ENCODE assay signal across 10 cellular contexts in genomic region chr19:15292847-15293582, GRCh38. TPM values are rescaled to one million over a fixed set of nuclear protein-coding genes. Genes with fewer than 3 reads are reported as not detected.
DNase-seq lines count a peak whose midpoint lies in the region; ATAC-seq and TF ChIP-seq lines count a peak whose summit lies in the region.
"Had no signal": no experiment of that assay in that cellular context is flagged by ENCODE, and none has a peak within 500 bp of the region (broad histone marks: within the 10 kb centered on the region; RNA-seq: fewer than 3 reads in every experiment).

No MANE protein-coding gene starts in this region.

- in situ Hi-C loops in G401 (cut with HindIII; ENCODE audit: low sequenced_read_pairs): loop anchor here (5.0 kb wide), 1 partner anchor 46 kb away; no protein-coding TSS in a partner anchor
- in situ Hi-C loops in ACHN (cut with HindIII; ENCODE audit: low pct_ligation_motif_present, low pct_unique_long_range_greater_than_20kb, low sequenced_read_pairs): no loop called here

- H3K4me3 ChIP-seq in RWPE2 (ENCODE audit: severe bottlenecking) (no peak overlapping the region), subcutaneous abdominal adipose tissue (ENCODE audit: low read depth in 1 of 5, low read length in 5 of 5) (peak overlapping the region in 2 of 5 donors; percentile 24)

- H3K36me3 ChIP-seq in RWPE2 (ENCODE audit: low read depth) (peaks cover 31% of the 10 kb centered on the region), subcutaneous abdominal adipose tissue (ENCODE audit: control insufficient read depth in 5 of 5, insufficient read depth in 5 of 5, low read length in 5 of 5) (peaks cover 0 to 4% (median 4%) of the 10 kb centered on the region in 5 donors)

- H3K9me3 Mint-ChIP-seq in activated CD4-positive, alpha-beta T cell treated with anti-CD3 and anti-CD28 coated beads, Interleukin-2, amount 10 ng/mL, durations not matched to agents 24 days and 14 days: no peaks in the 10 kb centered on the region
- no peaks in the 10 kb centered on the region for H3K9me3 Mint-ChIP-seq in type B pancreatic cell

- H3K27me3 ChIP-seq in RWPE2 (ENCODE audit: insufficient read depth, poor library complexity, severe bottlenecking): no peaks in the 10 kb centered on the region
- no peaks in the 10 kb centered on the region for H3K27me3 ChIP-seq in subcutaneous abdominal adipose tissue (ENCODE audit: control insufficient read depth in 5 of 5, insufficient read depth in 4 of 5, low read length in 5 of 5)

- ATAC-seq in RWPE2 (ENCODE audit: low read depth): no peak
- ATAC-seq in Right ventricle myocardium superior (ENCODE audit: poor library complexity): peak; percentile 64

- H3K4me3 Mint-ChIP-seq in activated CD4-positive, alpha-beta T cell treated with anti-CD3 and anti-CD28 coated beads, Interleukin-2, amount 10 ng/mL, durations not matched to agents 24 days and 14 days: peak overlapping the region; percentile 73
- H3K4me3 Mint-ChIP-seq in type B pancreatic cell: no peak overlapping the region

- intact Hi-C loops in activated CD4-positive, alpha-beta T cell treated with anti-CD3 and anti-CD28 coated beads, Interleukin-2, amount 10 ng/mL, durations not matched to agents 24 days and 14 days (cut with micrococcal nuclease): loop anchor here (5.0 kb wide), 2 partner anchors 84 to 124 kb away; partner anchors contain the start of genes AKAP8 and AKAP8L
- intact Hi-C loops in Right ventricle myocardium superior (cut with DNase I): no loop called here

- peak overlapping the region; percentile 89 for H3K27ac Mint-ChIP-seq in activated CD4-positive, alpha-beta T cell treated with anti-CD3 and anti-CD28 coated beads, Interleukin-2, amount 10 ng/mL, durations not matched to agents 24 days and 14 days
- H3K27ac Mint-ChIP-seq in type B pancreatic cell: no peak overlapping the region

- H3K36me3 Mint-ChIP-seq in activated CD4-positive, alpha-beta T cell treated with anti-CD3 and anti-CD28 coated beads, Interleukin-2, amount 10 ng/mL, durations not matched to agents 24 days and 14 days (ENCODE audit: low read depth): peaks cover 17% of the 10 kb centered on the region
- peaks cover 15% of the 10 kb centered on the region for H3K36me3 Mint-ChIP-seq in type B pancreatic cell

- H3K27ac ChIP-seq in RWPE2 (ENCODE audit: poor library complexity, severe bottlenecking) (peak overlapping the region; percentile 17), subcutaneous abdominal adipose tissue (ENCODE audit: low read depth, low read length) (peak overlapping the region; percentile 69)

- H3K9me3 ChIP-seq in RWPE2 (ENCODE audit: severe bottlenecking) (no peaks in the 10 kb centered on the region), subcutaneous abdominal adipose tissue (ENCODE audit: control insufficient read depth in 5 of 5, low read length in 5 of 5) (no peaks in the 10 kb centered on the region)

- H3K27me3 Mint-ChIP-seq in activated CD4-positive, alpha-beta T cell treated with anti-CD3 and anti-CD28 coated beads, Interleukin-2, amount 10 ng/mL, durations not matched to agents 24 days and 14 days: no peaks in the 10 kb centered on the region
- no peaks in the 10 kb centered on the region for H3K27me3 Mint-ChIP-seq in type B pancreatic cell

- peak; percentile 69 for DNase-seq in activated CD4-positive, alpha-beta T cell treated with anti-CD3 and anti-CD28 coated beads, Interleukin-2, amount 10 ng/mL, durations not matched to agents 24 days and 14 days
- no peak for DNase-seq in activated CD4-positive, alpha-beta T cell treated with anti-CD3 and anti-CD28 coated beads, Interleukin-2, amount 50 U/mL, for 48 hours
- DNase-seq in RWPE2 (ENCODE audit: low spot score) (no peak), Right ventricle myocardium superior (peak; percentile 46), type B pancreatic cell (ENCODE audit: extremely low spot score, unreplicated experiment) (no peak), G401 (ENCODE audit: low spot score) (no peak), ACHN (no peak)
- DNase-seq: COR-L47, hypothalamus had no signal

- H3K4me1 ChIP-seq in RWPE2 (ENCODE audit: insufficient read depth, poor library complexity, severe bottlenecking): peaks cover 46% of the 10 kb centered on the region
- peaks cover 29 to 88% (median 73%) of the 10 kb centered on the region in 5 donors for H3K4me1 ChIP-seq in subcutaneous abdominal adipose tissue (ENCODE audit: control insufficient read depth in 5 of 5, insufficient read depth in 5 of 5, low read length in 5 of 5)

- no peak for TF ChIP-seq CTCF in RWPE2 (IDR thresholded peaks at IDR 0.05; ENCODE audit: poor library complexity, severe bottlenecking)
- no peak for TF ChIP-seq CTCF in type B pancreatic cell (conservative IDR thresholded peaks at IDR 0.05)

- H3K9ac ChIP-seq in subcutaneous abdominal adipose tissue (ENCODE audit: low read length in 5 of 5): peak overlapping the region; percentile 7 to 60 (median 35)

- peaks cover 85% of the 10 kb centered on the region for H3K4me1 Mint-ChIP-seq in activated CD4-positive, alpha-beta T cell treated with anti-CD3 and anti-CD28 coated beads, Interleukin-2, amount 10 ng/mL, durations not matched to agents 24 days and 14 days
- H3K4me1 Mint-ChIP-seq in type B pancreatic cell (ENCODE audit: unreplicated experiment): peaks cover 75% of the 10 kb centered on the region

RNA-seq across cellular contexts. Expression of gene BRD4, which starts 39.3 kb away (rescaled TPM):
- total RNA-seq in activated CD4-positive, alpha-beta T cell treated with anti-CD3 and anti-CD28 coated beads, Interleukin-2, amount 10 ng/mL, durations not matched to agents 24 days and 14 days: 109 TPM in 2 replicates
- total RNA-seq in Right ventricle myocardium superior (55.1 TPM), type B pancreatic cell (ENCODE audit: low replicate concordance) (108 and 123 TPM in 2 replicates)
- total RNA-seq in G401 (2014; rRNA removed; shearing (Covaris generic)): 7.4 and 8.6 TPM in 2 replicates

Comparison
In these comparisons a context has a peak if more than half of its experiments do, and no peak if none do; other contexts are left out.
1. DNase-seq: peak in activated CD4-positive, alpha-beta T cell treated with anti-CD3 and anti-CD28 coated beads, Interleukin-2, amount 10 ng/mL, durations not matched to agents 24 days and 14 days (single experiment) and Right ventricle myocardium superior (single experiment); none in activated CD4-positive, alpha-beta T cell treated with anti-CD3 and anti-CD28 coated beads, Interleukin-2, amount 50 U/mL, for 48 hours (0 of 2), RWPE2 (single experiment), type B pancreatic cell (single experiment), G401 (single experiment) and ACHN (single experiment).